In genomic region chr5:1014346-1014745, GRCh38 we compare ENCODE assay signal across 23 cellular contexts. TPM values are rescaled to one million over a fixed set of nuclear protein-coding genes. Genes with fewer than 3 reads are reported as not detected.
"Had no signal": no experiment of that assay in that cellular context is flagged by ENCODE, and none has a peak within 500 bp of the region (broad histone marks: within the 10 kb centered on the region; RNA-seq: fewer than 3 reads in every experiment).

No MANE protein-coding gene starts in this region.

- H3K9me3 ChIP-seq: colonic mucosa, heart left ventricle, left lung, pancreas had no signal

- H3K27ac ChIP-seq: colonic mucosa, foreskin keratinocyte, heart left ventricle, left lung, pancreas, skin epidermis had no signal

- H3K4me1 ChIP-seq: colonic mucosa, foreskin keratinocyte had no signal

- H3K27me3 Mint-ChIP-seq: progenitor cell of endocrine pancreas had no signal

- H3K27ac Mint-ChIP-seq: endodermal cell; naive thymus-derived CD4-positive, alpha-beta T cell; progenitor cell of endocrine pancreas had no signal

- H3K4me3 Mint-ChIP-seq: endodermal cell, neural crest cell had no signal

- H3K4me3 ChIP-seq: colonic mucosa, heart left ventricle, left lung, lung, pancreas, skin epidermis had no signal

- DNase-seq: cerebellar nuclear complex; colonic mucosa; dermis blood vessel endothelial cell; endodermal cell; erythroblast; foreskin keratinocyte; hypothalamus; mesendoderm; naive thymus-derived CD4-positive, alpha-beta T cell; nucleus accumbens; stimulated activated CD4-positive, alpha-beta T cell treated with anti-CD3 and anti-CD28 coated beads, Interleukin-2, amount 100 ng/mL, for 24 hours; stimulated activated naive CD4-positive, alpha-beta T cell treated with Interleukin-2 at 50 U/mL for 16 hours; trophoblast cell had no signal

- H3K36me3 ChIP-seq: colonic mucosa, heart left ventricle, left lung, pancreas had no signal

- H3K36me3 Mint-ChIP-seq: naive thymus-derived CD4-positive, alpha-beta T cell had no signal

- H3K9me3 Mint-ChIP-seq: endodermal cell; naive thymus-derived CD4-positive, alpha-beta T cell; neural crest cell had no signal

- ATAC-seq: foreskin keratinocyte; left lung; naive thymus-derived CD4-positive, alpha-beta T cell; pancreas; sciatic nerve had no signal

- H3K27me3 ChIP-seq: pancreas had no signal

RNA-seq across cellular contexts. Expression of gene NKD2, which starts 5.7 kb away (rescaled TPM):
- total RNA-seq: endothelial cell of umbilical vein, mononuclear cell had no signal
- polyA plus RNA-seq: foreskin keratinocyte; naive thymus-derived CD4-positive, alpha-beta T cell had no signal
